10 cellular contexts compared by ENCODE assay signal in the genomic region with DNA sequence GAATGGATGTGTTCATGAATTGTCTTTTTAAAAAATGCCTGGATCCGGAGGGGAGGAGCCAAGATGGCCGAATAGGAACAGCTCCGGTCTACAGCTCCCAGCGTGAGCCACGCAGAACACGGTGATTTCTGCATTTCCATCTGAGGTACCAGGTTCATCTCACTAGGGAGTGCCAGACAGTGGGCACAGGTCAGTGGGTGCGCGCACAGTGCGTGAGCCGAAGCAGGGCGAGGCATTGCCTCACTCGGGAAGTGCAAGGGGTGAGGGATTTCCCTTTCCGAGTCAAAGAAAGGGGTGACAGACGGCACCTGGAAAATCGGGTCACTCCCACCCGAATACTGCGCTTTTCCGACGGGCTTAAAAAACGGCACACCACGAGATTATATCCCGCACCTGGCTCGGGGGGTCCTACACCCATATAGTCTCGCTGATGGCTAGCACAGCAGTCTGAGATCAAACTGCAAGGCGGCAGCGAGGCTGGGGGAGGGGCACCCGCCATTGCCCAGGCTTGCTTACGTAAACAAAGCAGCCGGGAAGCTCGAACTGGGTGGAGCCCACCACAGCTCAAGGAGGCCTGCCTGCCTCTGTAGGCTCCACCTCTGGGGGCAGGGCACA. TPM values are rescaled to one million over a fixed set of nuclear protein-coding genes. Genes with fewer than 3 reads are reported as not detected.
DNase-seq lines count a peak whose midpoint lies in the region; ATAC-seq and TF ChIP-seq lines count a peak whose summit lies in the region.
"Not testable (repeated sequence)": the region's sequence is repeated elsewhere in the genome, so short reads cannot be mapped to it uniquely, and the experiment has no call there.
"Had no signal": no experiment of that assay in that cellular context is flagged by ENCODE, and none has a peak within 500 bp of the region (broad histone marks: within the 10 kb centered on the region; RNA-seq: fewer than 3 reads in every experiment).

No MANE protein-coding gene starts in this region.

- H3K4me3 Mint-ChIP-seq in GM23338; endodermal cell; glutamatergic neuron (ENCODE audit: unreplicated experiment): not testable (repeated sequence)

- not testable (repeated sequence) for H3K9me2 ChIP-seq in GM23338 (ENCODE audit: insufficient read depth)

- not testable (repeated sequence) for TF ChIP-seq CTCF in 22Rv1 (IDR thresholded peaks at IDR 0.05); GM23338 (conservative IDR thresholded peaks at IDR 0.05; ENCODE audit: low read depth in 2 of 2); endodermal cell (conservative IDR thresholded peaks at IDR 0.05); glutamatergic neuron (IDR thresholded peaks at IDR 0.05; ENCODE audit: partially characterized antibody, unreplicated experiment); osteoblast (IDR thresholded peaks at IDR 0.05; ENCODE audit: extremely low read depth, low read depth, low read length)

- H3K4me1 ChIP-seq in GM23338 (ENCODE audit: insufficient read depth); HUES6 (ENCODE audit: control insufficient read depth, insufficient read depth, low read length); endodermal cell (ENCODE audit: control insufficient read depth, insufficient read depth, low read length); osteoblast (ENCODE audit: insufficient read depth, low read length): not testable (repeated sequence)

- WGBS in endodermal cell (ENCODE audit: insufficient coverage in 1 of 2, insufficient read length in 1 of 2), 2 experiments = 94 to 96% methylated on average over 20 to 26 of the region's 30 CpGs

- not testable (repeated sequence) for H3K27me3 ChIP-seq in GM23338 (ENCODE audit: insufficient read depth); HUES6 (ENCODE audit: control insufficient read depth, insufficient read depth, low read length); endodermal cell (ENCODE audit: control insufficient read depth, insufficient read depth, low read length, poor library complexity, severe bottlenecking); osteoblast (ENCODE audit: insufficient read depth, low read length)

- H3K27ac ChIP-seq in 22Rv1 (peak overlapping the region; percentile 64), GM23338 (ENCODE audit: low read depth) (0 out of 2 replicates have a peak overlapping the region, but pooled peaks have one; percentile 32)
- H3K27ac ChIP-seq in HUES6 (ENCODE audit: low read depth, low read length); endodermal cell (ENCODE audit: low read depth, low read length); osteoblast (ENCODE audit: low read depth, low read length): not testable (repeated sequence)

- not testable (repeated sequence) for H4K20me1 ChIP-seq in GM23338 (replicated peaks; ENCODE audit: insufficient read depth); osteoblast (ENCODE audit: insufficient read depth, low read length)

- not testable (repeated sequence) for ATAC-seq in GM23338

- H2AFZ ChIP-seq in GM23338; osteoblast (ENCODE audit: low read length): not testable (repeated sequence)

- H3K36me3 ChIP-seq in GM23338 (ENCODE audit: insufficient read depth) (peaks cover 10% of the 10 kb centered on the region), HUES6 (ENCODE audit: control insufficient read depth, insufficient read depth, low read length) (peaks cover 38% of the 10 kb centered on the region), endodermal cell (ENCODE audit: control insufficient read depth, insufficient read depth, low read length) (peaks cover 38% of the 10 kb centered on the region)
- H3K36me3 ChIP-seq in osteoblast (ENCODE audit: insufficient read depth, low read length) = not testable (repeated sequence)

- DNase-seq in GM23338 (ENCODE audit: low spot score); endodermal cell; glutamatergic neuron: not testable (repeated sequence)
- DNase-seq in NCI-H460 (ENCODE audit: extremely low read depth, low read depth) (peak; percentile 34), osteoblast (ENCODE audit: insufficient read length, low spot score, missing footprints) (peak; percentile 4)

- not testable (repeated sequence) for H3K9ac ChIP-seq in HUES6 (ENCODE audit: low read length); endodermal cell (ENCODE audit: extremely low read depth, low read length, poor library complexity, severe bottlenecking)

- H3K27me3 Mint-ChIP-seq in GM23338 (ENCODE audit: insufficient read depth, low read depth, poor library complexity); endodermal cell (ENCODE audit: insufficient read depth); glutamatergic neuron (ENCODE audit: unreplicated experiment): not testable (repeated sequence)

- not testable (repeated sequence) for H3K79me2 ChIP-seq in GM23338 (replicated peaks; ENCODE audit: insufficient read depth); osteoblast (ENCODE audit: insufficient read depth, low read length)

- H3F3A ChIP-seq in GM23338 (replicated peaks; ENCODE audit: low read depth) = not testable (repeated sequence)

- H3K9me3 ChIP-seq in HUES6 (ENCODE audit: control insufficient read depth, insufficient read depth, low read depth, low read length) = peaks cover 13% of the 10 kb centered on the region
- peaks cover 32% of the 10 kb centered on the region for H3K9me3 ChIP-seq in endodermal cell (ENCODE audit: control insufficient read depth, low read length)
- H3K9me3 ChIP-seq in osteoblast (ENCODE audit: low read depth, low read length) = not testable (repeated sequence)

- H3K4me3 ChIP-seq in GM23338; osteoblast (ENCODE audit: insufficient read depth, low read length): not testable (repeated sequence)
- H3K4me3 ChIP-seq in HUES6 (ENCODE audit: low read depth, low read length) (peak overlapping the region; percentile 20; the same call in 1 of the 2 replicates), endodermal cell (ENCODE audit: low read length) (peak overlapping the region; percentile 40)

- H3K9me3 Mint-ChIP-seq in GM23338 (peaks cover 23% of the 10 kb centered on the region), endodermal cell (peaks cover 19% of the 10 kb centered on the region)
- not testable (repeated sequence) for H3K9me3 Mint-ChIP-seq in glutamatergic neuron (ENCODE audit: unreplicated experiment)

- H3K4me1 Mint-ChIP-seq in GM23338; endodermal cell; glutamatergic neuron (ENCODE audit: low read depth, unreplicated experiment): not testable (repeated sequence)

- H3K36me3 Mint-ChIP-seq in GM23338 (ENCODE audit: low read depth) = peaks cover 55% of the 10 kb centered on the region
- H3K36me3 Mint-ChIP-seq in endodermal cell (ENCODE audit: low read depth) = peaks cover 54% of the 10 kb centered on the region
- H3K36me3 Mint-ChIP-seq in glutamatergic neuron (ENCODE audit: unreplicated experiment) = peaks cover 22% of the 10 kb centered on the region

- H3K27ac Mint-ChIP-seq in GM23338, endodermal cell: not testable (repeated sequence)
- H3K27ac Mint-ChIP-seq in glutamatergic neuron (ENCODE audit: unreplicated experiment) = peak overlapping the region; percentile 28

- H3K4me2 ChIP-seq in GM23338; osteoblast (ENCODE audit: insufficient read depth, low read length): not testable (repeated sequence)

RNA-seq across cellular contexts. Expression of a gene that starts 50.6 kb away (rescaled TPM):
- 6.0 and 7.9 TPM in 2 replicates for total RNA-seq in GM23338 (2014; rRNA removed; shearing (Covaris generic))
- 2.1 and 3.0 TPM in 2 replicates for polyA plus RNA-seq in GM23338 (2016; fragmentation: Nextera tagmentation; extraction: Ambion mirVana)
- total RNA-seq in NCI-H460 (2014; rRNA removed; shearing (Covaris generic)) = 0.67 and 1.4 TPM in 2 replicates
- 0.32 and 0.61 TPM in 2 replicates for polyA plus RNA-seq in NCI-H460 (2014; cell fraction: nucleus; rRNA removed)
- total RNA-seq in endodermal cell (10 to 100 TPM in 1 of 2 donors, 1 to 10 TPM in 1; 9.0 to 10.1 TPM), glutamatergic neuron (ENCODE audit: unreplicated experiment) (32.9 TPM), osteoblast (1.4 and 1.5 TPM in 2 replicates)
- polyA plus RNA-seq in endodermal cell (2013, experiment 1 of 2) = 5.7 TPM
- polyA plus RNA-seq in endodermal cell (2013, experiment 2 of 2) = 6.7 TPM
- polyA plus RNA-seq: CD14-positive monocyte; CD8-positive, alpha-beta memory T cell had no signal

RNA-seq across cellular contexts. Expression of a gene that starts 54.3 kb away (rescaled TPM):
- total RNA-seq in GM23338 (2014; rRNA removed; shearing (Covaris generic)) = 75.8 and 85.2 TPM in 2 replicates
- 6.6 and 12.8 TPM in 2 replicates for polyA plus RNA-seq in GM23338 (2016; fragmentation: Nextera tagmentation; extraction: Ambion mirVana)
- total RNA-seq in NCI-H460 (2014; rRNA removed; shearing (Covaris generic)) = 0.42 and 1.5 TPM in 2 replicates
- 5.5 and 7.5 TPM in 2 replicates for polyA plus RNA-seq in NCI-H460 (2014; cell fraction: nucleus; rRNA removed)
- total RNA-seq in endodermal cell = 100 to 1,000 TPM in 1 of 2 donors, 10 to 100 TPM in 1; 67.5 to 111 TPM
- 72.7 TPM for polyA plus RNA-seq in endodermal cell (2013, experiment 1 of 2)
- 62.6 TPM for polyA plus RNA-seq in endodermal cell (2013, experiment 2 of 2)
- total RNA-seq in glutamatergic neuron (ENCODE audit: unreplicated experiment) = 171 TPM
- 0.72 and 1.2 TPM in 2 replicates for total RNA-seq in osteoblast
- total RNA-seq: CD4-positive, alpha-beta T cell had no signal
- polyA plus RNA-seq: CD14-positive monocyte; CD8-positive, alpha-beta memory T cell had no signal

Comparison
In these comparisons a context has a peak if more than half of its experiments do, and no peak if none do; other contexts are left out.
1. RNA of a gene that starts 54.3 kb away (total RNA-seq): 171 TPM in glutamatergic neuron (single experiment), 67.5 to 111 TPM in endodermal cell and 75.8 to 85.2 TPM in GM23338; 0.72 to 1.2 TPM in osteoblast and 0.42 to 1.5 TPM in NCI-H460; every median in the first group is over 10 times any median in the second.